Comparison of ENCODE assay signal across 8 cellular contexts in genomic region chr4:86939737-86940141, GRCh38. TPM values are rescaled to one million over a fixed set of nuclear protein-coding genes. Genes with fewer than 3 reads are reported as not detected.
DNase-seq lines count a peak whose midpoint lies in the region; ATAC-seq and TF ChIP-seq lines count a peak whose summit lies in the region.

No MANE protein-coding gene starts in this region.

- CTCF ChIA-PET in activated CD8-positive, alpha-beta T cell treated with anti-CD3 and anti-CD28 coated beads for 36 hours (lab: Charles Lee), result interaction anchor here (1.4 to 3.9 kb wide), 4 partner anchors 17 to 211 kb away, joined by 3 to 18 read pairs (median 8); no protein-coding TSS in a partner anchor

- H3K9me3 Mint-ChIP-seq in activated CD8-positive, alpha-beta T cell treated with anti-CD3 and anti-CD28 coated beads for 36 hours, result no peaks in the 10 kb centered on the region
- no peaks in the 10 kb centered on the region for H3K9me3 Mint-ChIP-seq in natural killer cell

- POLR2A ChIA-PET in activated CD8-positive, alpha-beta T cell treated with anti-CD3 and anti-CD28 coated beads for 36 hours (lab: Charles Lee), result interaction anchor here (0.6 to 2.9 kb wide), 4 partner anchors 21 to 149 kb away, joined by 3 to 20 read pairs (median 3); no protein-coding TSS in a partner anchor

- peaks cover 52% of the 10 kb centered on the region for H3K4me1 Mint-ChIP-seq in activated CD8-positive, alpha-beta T cell treated with anti-CD3 and anti-CD28 coated beads for 36 hours (ENCODE audit: low read depth)
- peaks cover 41 to 61% of the 10 kb centered on the region in 2 donors for H3K4me1 Mint-ChIP-seq in natural killer cell

- DNase-seq in activated CD8-positive, alpha-beta memory T cell treated with anti-CD3 and anti-CD28 coated beads, Interleukin-2, amount 50 U/mL, for 4 hours, result peak; percentile 24
- DNase-seq in activated CD8-positive, alpha-beta memory T cell treated with anti-CD3 and anti-CD28 coated beads, Interleukin-2, amount 50 U/mL, for 48 hours, result no peak
- DNase-seq in activated CD8-positive, alpha-beta T cell treated with anti-CD3 and anti-CD28 coated beads for 36 hours, result peak; percentile 54
- DNase-seq in natural killer cell (no peak), posterior vena cava (ENCODE audit: low spot score) (no peak), NCI-H82 treated with DMSO at 0.1 percent for 48 hours (lab: John Stamatoyannopoulos, UW; ENCODE audit: unreplicated experiment) (no peak), NCI-H1417 (lab: John Stamatoyannopoulos, UW) (no peak)

- no peaks in the 10 kb centered on the region for H3K36me3 Mint-ChIP-seq in activated CD8-positive, alpha-beta T cell treated with anti-CD3 and anti-CD28 coated beads for 36 hours (ENCODE audit: low read depth)
- no peaks in the 10 kb centered on the region for H3K36me3 Mint-ChIP-seq in natural killer cell

- no peaks in the 10 kb centered on the region for H3K27me3 Mint-ChIP-seq in activated CD8-positive, alpha-beta T cell treated with anti-CD3 and anti-CD28 coated beads for 36 hours
- H3K27me3 Mint-ChIP-seq in natural killer cell (ENCODE audit: low read depth in 2 of 2), result no peaks in the 10 kb centered on the region

- H3K4me3 Mint-ChIP-seq in activated CD8-positive, alpha-beta T cell treated with anti-CD3 and anti-CD28 coated beads for 36 hours, result peak overlapping the region; percentile 20
- H3K4me3 Mint-ChIP-seq in natural killer cell, result peak overlapping the region; percentile 70

- peak overlapping the region; percentile 84 for H3K27ac Mint-ChIP-seq in activated CD8-positive, alpha-beta T cell treated with anti-CD3 and anti-CD28 coated beads for 36 hours
- H3K27ac Mint-ChIP-seq in natural killer cell, result peak overlapping the region; percentile 84 to 90

- intact Hi-C loops in activated CD8-positive, alpha-beta T cell treated with anti-CD3 and anti-CD28 coated beads for 36 hours (cut with micrococcal nuclease), result loop anchor here (5.0 kb wide), 2 partner anchors 38 to 153 kb away; no protein-coding TSS in a partner anchor
- intact Hi-C loops in natural killer cell (cut with micrococcal nuclease), result loop anchor here (1.0 to 10.0 kb wide), 6 partner anchors 22 to 1885 kb away; partner anchors contain the start of genes HERC3 and KLHL8
- intact Hi-C loops in posterior vena cava (cut with DNase I), result loop anchor here (5.0 to 10.0 kb wide), 3 partner anchors 68 to 295 kb away; no protein-coding TSS in a partner anchor

- ATAC-seq in HG02973 (IDR thresholded peaks at IDR 0.05; ENCODE audit: unreplicated experiment) (peak; percentile 66), natural killer cell (peak; percentile 14 to 21 (median 14))
- ATAC-seq in activated CD8-positive, alpha-beta T cell treated with anti-CD3 and anti-CD28 coated beads for 36 hours, result peak; percentile 9

- no peak for TF ChIP-seq CTCF in activated CD8-positive, alpha-beta T cell treated with anti-CD3 and anti-CD28 coated beads for 36 hours (IDR thresholded peaks at IDR 0.05)
- no peak for TF ChIP-seq CTCF in natural killer cell (IDR thresholded peaks at IDR 0.05)

RNA-seq across cellular contexts. Expression of gene AFF1, which starts 4.9 kb away (rescaled TPM):
- total RNA-seq in activated CD8-positive, alpha-beta T cell treated with anti-CD3 and anti-CD28 coated beads for 36 hours, result 10 to 100 TPM; 40.3 to 45.4 TPM
- 10 to 100 TPM; 87.9 to 93.4 (median 91.7) TPM for total RNA-seq in natural killer cell
- 10 to 100 TPM; 89.5 to 97.5 TPM for total RNA-seq in posterior vena cava

RNA-seq across cellular contexts. Expression of gene C4orf36, which starts 47.5 kb away (rescaled TPM):
- total RNA-seq in activated CD8-positive, alpha-beta T cell treated with anti-CD3 and anti-CD28 coated beads for 36 hours, result not detected
- total RNA-seq in natural killer cell (not detected), posterior vena cava (under 1 TPM; 0.57 to 0.93 TPM)

Comparison
In these comparisons a context has a peak if more than half of its experiments do, and no peak if none do; other contexts are left out.
1. DNase-seq: peak in activated CD8-positive, alpha-beta memory T cell treated with anti-CD3 and anti-CD28 coated beads, Interleukin-2, amount 50 U/mL, for 4 hours (single experiment) and activated CD8-positive, alpha-beta T cell treated with anti-CD3 and anti-CD28 coated beads for 36 hours (single experiment); none in activated CD8-positive, alpha-beta memory T cell treated with anti-CD3 and anti-CD28 coated beads, Interleukin-2, amount 50 U/mL, for 48 hours (single experiment), natural killer cell (single experiment), posterior vena cava (single experiment), NCI-H82 treated with DMSO at 0.1 percent for 48 hours (single experiment) and NCI-H1417 (0 of 3).
2. ATAC-seq: peak in every context shown above with its lines; median percentile 66 in HG02973; 14 in natural killer cell; 9 in activated CD8-positive, alpha-beta T cell treated with anti-CD3 and anti-CD28 coated beads for 36 hours.